14 cellular contexts compared by ENCODE assay signal in genomic region chr2:64586054-64586453, GRCh38.
DNase-seq lines count a peak whose midpoint lies in the region; ATAC-seq, FAIRE-seq and TF ChIP-seq lines count a peak whose summit lies in the region.
"Had no signal": no experiment of that assay in that cellular context is flagged by ENCODE, and none has a peak within 500 bp of the region (broad histone marks: within the 10 kb centered on the region; RNA-seq: fewer than 3 reads in every experiment).

No MANE protein-coding gene starts in this region.

- no peaks in the 10 kb centered on the region for H4K20me1 ChIP-seq in GM12878 (ENCODE audit: control insufficient read depth, insufficient read depth)

- H3K27me3 Mint-ChIP-seq in MCF 10A (ENCODE audit: insufficient read depth, unreplicated experiment) (no peaks in the 10 kb centered on the region), IgD-negative memory B cell (no peaks in the 10 kb centered on the region)

- TF ChIP-seq CTCF in MCF 10A (IDR thresholded peaks at IDR 0.05; ENCODE audit: unreplicated experiment), result no peak
- TF ChIP-seq CTCF in breast epithelium (IDR thresholded peaks at IDR 0.05), result no peak
- no peak for TF ChIP-seq CTCF in GM12878 (IDR thresholded peaks at IDR 0.05 in 2 of 3, conservative IDR thresholded peaks at IDR 0.05 in 1 of 3; ENCODE audit: control insufficient read depth in 2 of 3, extremely low read depth in 1 of 3, insufficient read depth in 1 of 3, low read depth in 3 of 3, low read length in 3 of 3)

- H3K4me3 ChIP-seq in breast epithelium (no peak overlapping the region), GM12878 (no peak overlapping the region)

- SMC1A ChIA-PET in GM12878 (lab: Charles Lee; ENCODE audit: uncharacterized antibody, unreplicated experiment), result interaction anchor here (0.6 to 4.5 kb wide), 27 partner anchors 10 to 329 kb away, joined by 3 to 50 read pairs (median 5); partner anchors contain the start of genes AFTPH and SERTAD2

- POLR2A ChIA-PET in MCF 10A (lab: Yijun Ruan, JAX) (interaction anchor here (1.5 to 2.3 kb wide), 9 partner anchors 10 to 290 kb away, joined by 3 to 21 read pairs (median 9); partner anchors contain the start of gene SERTAD2), GM12878 (lab: Charles Lee) (interaction anchor here (1.8 to 2.0 kb wide), 2 partner anchors 63 to 276 kb away, joined by 4 to 10 read pairs; partner anchors contain the start of gene AFTPH)

- H3K27ac ChIP-seq in breast epithelium (no peak overlapping the region), GM12878 (ENCODE audit: control insufficient read depth, insufficient read depth) (no peak overlapping the region)

- H3K27ac Mint-ChIP-seq in MCF 10A (ENCODE audit: low read depth, unreplicated experiment), result peak overlapping the region; percentile 57
- H3K27ac Mint-ChIP-seq in IgD-negative memory B cell, result peak overlapping the region in 2 of 3 donors; percentile 16 to 46

- H3K4me2 ChIP-seq in GM12878 (ENCODE audit: control insufficient read depth, insufficient read depth), result no peak overlapping the region

- in situ Hi-C loops in GM12878 (cut with MboI), result no loop called here

- H3K9me3 ChIP-seq in breast epithelium (no peaks in the 10 kb centered on the region), GM12878 (replicated peaks; ENCODE audit: control insufficient read depth, insufficient read depth, low read length) (no peaks in the 10 kb centered on the region)

- WGBS in GM12878 (ENCODE audit: insufficient coverage, insufficient replicate concordance, low lambda C conversion rate, missing lambda C conversion rate), result 13% methylated on average over 4 of the region's 4 CpGs

- no peak overlapping the region for H3K4me3 Mint-ChIP-seq in MCF 10A (ENCODE audit: unreplicated experiment)
- H3K4me3 Mint-ChIP-seq in IgD-negative memory B cell, result no peak overlapping the region
- H3K4me3 Mint-ChIP-seq: CD14-positive monocyte had no signal

- H3K27me3 ChIP-seq in breast epithelium, result no peaks in the 10 kb centered on the region
- no peaks in the 10 kb centered on the region for H3K27me3 ChIP-seq in GM12878 (replicated peaks in 1 of 2; ENCODE audit: control insufficient read depth in 2 of 2, insufficient read depth in 2 of 2, low read length in 1 of 2)

- peaks cover 39% of the 10 kb centered on the region for H3K36me3 Mint-ChIP-seq in MCF 10A (ENCODE audit: insufficient read depth, unreplicated experiment)
- H3K36me3 Mint-ChIP-seq in IgD-negative memory B cell, result no peaks in the 10 kb centered on the region

- H3K9me3 Mint-ChIP-seq in MCF 10A (ENCODE audit: unreplicated experiment), result no peaks in the 10 kb centered on the region
- H3K9me3 Mint-ChIP-seq in IgD-negative memory B cell, result no peaks in the 10 kb centered on the region
- H3K9me3 Mint-ChIP-seq: CD14-positive monocyte had no signal

- H3K4me1 ChIP-seq in breast epithelium (no peaks in the 10 kb centered on the region), GM12878 (ENCODE audit: control insufficient read depth, insufficient read depth, low read length) (peaks cover 40% of the 10 kb centered on the region)

- intact Hi-C loops in MCF 10A (cut with micrococcal nuclease), result loop anchor here (2.0 kb wide), 1 partner anchor 165 kb away; no protein-coding TSS in a partner anchor
- intact Hi-C loops in breast epithelium (cut with DNase I; ENCODE audit: low total_unique reads), result loop anchor here (10.0 kb wide), 1 partner anchor 279 kb away; no protein-coding TSS in a partner anchor
- intact Hi-C loops in GM12878 (cut with micrococcal nuclease; ENCODE audit: unreplicated experiment), result loop anchor here (2.0 kb wide), 3 partner anchors 61 to 447 kb away; no protein-coding TSS in a partner anchor

- ATAC-seq in GM12878, result no peak
- ATAC-seq in HG03571 (IDR thresholded peaks at IDR 0.05; ENCODE audit: unreplicated experiment), result no peak
- ATAC-seq: HepG2 had no signal

- no peak overlapping the region for H2AFZ ChIP-seq in GM12878 (ENCODE audit: control insufficient read depth, low read depth, low read length)

- DNase-seq in MCF 10A (ENCODE audit: unreplicated experiment) (no peak), breast epithelium (ENCODE audit: low spot score in 2 of 2) (no peak), GM12878 (ENCODE audit: low read depth, low spot score) (no peak), inferior parietal cortex (ENCODE audit: extremely low spot score) (no peak), NCI-H1436 (lab: John Stamatoyannopoulos, UW) (no peak), activated gamma-delta T cell (lab: John Stamatoyannopoulos, UW) (no peak)
- DNase-seq: Kasumi-1, NCI-H146, NCI-H2081 treated with DMSO at 0.1 percent for 48 hours, SIG-M5 had no signal

- TF ChIP-seq RAD21 in GM12878 (IDR thresholded peaks at IDR 0.05; ENCODE audit: insufficient read depth, low read depth, low read length), result no peak

- H3K36me3 ChIP-seq in breast epithelium, result peaks cover 5% of the 10 kb centered on the region
- peaks cover 0 to 22% of the 10 kb centered on the region in 2 experiments; a peak in 3 of 4 replicates for H3K36me3 ChIP-seq in GM12878 (ENCODE audit: control insufficient read depth in 2 of 2, insufficient read depth in 2 of 2, low read length in 1 of 2)

- BruUV-seq in MCF 10A (replicated peaks; lab: Mats Ljungman, UMichigan) (no TSS peak), GM12878 (replicated peaks; lab: Mats Ljungman, UMichigan) (no TSS peak)

- TF ChIP-seq POLR2A in breast epithelium (IDR thresholded peaks at IDR 0.05), result no peak
- no peak for TF ChIP-seq POLR2A in GM12878 (IDR thresholded peaks at IDR 0.05; ENCODE audit: low read depth, low read length)

- H3K79me2 ChIP-seq in GM12878 (ENCODE audit: control insufficient read depth, insufficient read depth, low read length), result peaks cover 3% of the 10 kb centered on the region

- no peak overlapping the region for H3K9ac ChIP-seq in GM12878 (ENCODE audit: control insufficient read depth, insufficient read depth, low read length)

- CTCF ChIA-PET in MCF 10A (lab: Yijun Ruan, JAX) (interaction anchor here (0.6 to 3.7 kb wide), 17 partner anchors 10 to 617 kb away, joined by 3 to 30 read pairs (median 3); partner anchors contain the start of gene AFTPH), GM12878 (lab: Yijun Ruan, JAX) (interaction anchor here (0.6 to 7.8 kb wide), 29 partner anchors 9 to 454 kb away, joined by 3 to 80 read pairs (median 8); partner anchors contain the start of gene AFTPH)

- no peak for TF ChIP-seq EP300 in GM12878 (IDR thresholded peaks at IDR 0.05; ENCODE audit: borderline replicate concordance in 1 of 2, control insufficient read depth in 1 of 2, low read depth in 2 of 2, low read length in 2 of 2)

- no peaks in the 10 kb centered on the region for H3K4me1 Mint-ChIP-seq in MCF 10A (ENCODE audit: insufficient read depth, unreplicated experiment)
- peaks cover 10 to 21% (median 13%) of the 10 kb centered on the region in 3 donors for H3K4me1 Mint-ChIP-seq in IgD-negative memory B cell

- RAD21 ChIA-PET in GM12878 (lab: Charles Lee; ENCODE audit: unreplicated experiment), result interaction anchor here (0.6 to 2.3 kb wide), 21 partner anchors 20 to 536 kb away, joined by 3 to 20 read pairs (median 5); partner anchors contain the start of gene AFTPH

- FAIRE-seq in GM12878 (lab: Jason Lieb, UNC), result no peak
- FAIRE-seq: HepG2 had no signal

TF ChIP-seq in GM12878, 131 proteins besides CTCF, POLR2A, EP300 and RAD21:
- TF ChIP-seq NFIC (IDR thresholded peaks at IDR 0.05; ENCODE audit: low read depth, low read length) (0 out of 2 replicates have a peak, but pooled peaks have one; percentile 0), PKNOX1 (IDR thresholded peaks at IDR 0.05) (peak; percentile 93), ZNF207 (IDR thresholded peaks at IDR 0.05; ENCODE audit: borderline replicate concordance) (no peak)
